ENCODE assay signal across 25 cellular contexts in genomic region chrX:131845771-131846170, GRCh38.
DNase-seq lines count a peak whose midpoint lies in the region; ATAC-seq, FAIRE-seq and TF ChIP-seq lines count a peak whose summit lies in the region.
"Had no signal": no experiment of that assay in that cellular context is flagged by ENCODE, and none has a peak within 500 bp of the region (broad histone marks: within the 10 kb centered on the region; RNA-seq: fewer than 3 reads in every experiment).

No MANE protein-coding gene starts in this region.

- H3K23me2 ChIP-seq in H1 (ENCODE audit: low read depth, low read length) = no peaks in the 10 kb centered on the region

- no peaks in the 10 kb centered on the region for H3K36me3 ChIP-seq in PC-9 (ENCODE audit: low read depth)
- H3K36me3 ChIP-seq in H1 (ENCODE audit: control insufficient read depth in 2 of 4, insufficient read depth in 4 of 4, low read length in 3 of 4) = no peaks in the 10 kb centered on the region
- no peaks in the 10 kb centered on the region for H3K36me3 ChIP-seq in uterus
- no peaks in the 10 kb centered on the region for H3K36me3 ChIP-seq in tibial artery
- H3K36me3 ChIP-seq: BE2C; BLaER1 treated with 17β-estradiol and CSF1 and Interleukin-3, amounts not matched to agents 10 nM and 100 nM; HAP-1 had no signal

- TF ChIP-seq CTCF in A549 (IDR thresholded peaks at IDR 0.05) (no peak), PC-9 (conservative IDR thresholded peaks at IDR 0.05) (no peak), H1 (IDR thresholded peaks at IDR 0.05; ENCODE audit: control extremely low read depth in 1 of 3, insufficient read depth in 1 of 3, low read depth in 1 of 3, low read length in 3 of 3) (no peak), uterus (IDR thresholded peaks at IDR 0.05) (no peak), tibial artery (IDR thresholded peaks at IDR 0.05) (no peak)

- H3K23ac ChIP-seq in H1 (ENCODE audit: insufficient read length) = no peak overlapping the region

- H3K79me1 ChIP-seq in H1 (ENCODE audit: low read depth, low read length) = no peaks in the 10 kb centered on the region

- WGBS in A549 (ENCODE audit: missing lambda C conversion rate) = 45% methylated on average over 1 of the region's 1 CpG
- 100% methylated on average over 1 of the region's 1 CpG; no CpG with 5 or more reads in 1 of the 2 experiments for WGBS in H1 (ENCODE audit: extremely low coverage in 1 of 2, insufficient coverage in 1 of 2, insufficient read length in 1 of 2, insufficient replicate concordance in 2 of 2, low coverage in 1 of 2, low lambda C conversion rate in 2 of 2, missing lambda C conversion rate in 1 of 2), 2 experiments

- DNase-seq in A549 (ENCODE audit: low read depth in 1 of 2, low spot score in 1 of 2) (no peak), PC-9 (no peak), H1 (ENCODE audit: low read depth in 1 of 2, low spot score in 2 of 2) (no peak), uterus (no peak), hepatic stellate cell (ENCODE audit: low spot score) (no peak), NCI-H1105 (lab: John Stamatoyannopoulos, UW) (no peak), tibial artery (no peak)
- DNase-seq: ACHN; AML-193; BE2C; CD4-positive, alpha-beta T cell; CD8-positive, alpha-beta memory T cell; DMS 273 treated with DMSO at 0.1 percent for 48 hours; DMS79; EL; GDM1 had no signal

- no peak overlapping the region for H4K8ac ChIP-seq in H1 (ENCODE audit: extremely low read depth, insufficient read depth, low read length)

- H2AFZ ChIP-seq in PC-9 (0 out of 2 replicates have a peak overlapping the region, but pooled peaks have one; percentile 8), H1 (ENCODE audit: low read length) (no peak overlapping the region)
- H2AFZ ChIP-seq: GM23338 had no signal

- BruUV-seq in PC-9 (replicated peaks; lab: Mats Ljungman, UMichigan) = no TSS peak

- H3K56ac ChIP-seq in H1 (replicated peaks; ENCODE audit: insufficient read length, low read depth, low read length) = no peak overlapping the region

- H2BK12ac ChIP-seq in H1 (ENCODE audit: low read depth, low read length) = no peak overlapping the region

- TF ChIP-seq POLR2A in A549 (IDR thresholded peaks at IDR 0.05; ENCODE audit: low read length) (no peak), H1 (IDR thresholded peaks at IDR 0.05; ENCODE audit: control extremely low read depth in 1 of 2, low read depth in 2 of 2, low read length in 2 of 2) (no peak), uterus (IDR thresholded peaks at IDR 0.05) (no peak)

- no peak overlapping the region for H3K4me3 ChIP-seq in A549
- H3K4me3 ChIP-seq in PC-9 = no peak overlapping the region
- H3K4me3 ChIP-seq in H1 (ENCODE audit: extremely low read depth in 1 of 4, insufficient read depth in 2 of 4, low read depth in 3 of 4, low read length in 4 of 4) = no peak overlapping the region
- H3K4me3 ChIP-seq in uterus = no peak overlapping the region
- no peak overlapping the region for H3K4me3 ChIP-seq in tibial artery
- H3K4me3 ChIP-seq: BLaER1 treated with 17β-estradiol and CSF1 and Interleukin-3, amounts not matched to agents 10 nM and 100 nM; GM23338; HAP-1 had no signal

- no peaks in the 10 kb centered on the region for H3K27me3 ChIP-seq in PC-9 (ENCODE audit: insufficient read depth, low read depth)
- no peaks in the 10 kb centered on the region for H3K27me3 ChIP-seq in H1 (replicated peaks in 1 of 4; ENCODE audit: control insufficient read depth in 3 of 4, extremely low read depth in 1 of 4, insufficient read depth in 3 of 4, low read length in 3 of 4)
- no peaks in the 10 kb centered on the region for H3K27me3 ChIP-seq in uterus
- no peaks in the 10 kb centered on the region for H3K27me3 ChIP-seq in tibial artery
- H3K27me3 ChIP-seq: BE2C had no signal

- no peak overlapping the region for H3K9ac ChIP-seq in H1 (replicated peaks in 1 of 4; ENCODE audit: extremely low read depth in 1 of 4, low read depth in 3 of 4, low read length in 3 of 4)
- H3K9ac ChIP-seq: BLaER1 treated with 17β-estradiol and CSF1 and Interleukin-3, amounts not matched to agents 10 nM and 100 nM had no signal

- no peaks in the 10 kb centered on the region; the same call in 1 of the 2 replicates for H3F3A ChIP-seq in PC-9 (ENCODE audit: insufficient read depth, low read depth)

- H2BK15ac ChIP-seq in H1 (ENCODE audit: low read length) = no peak overlapping the region

- no peak overlapping the region for H3K4ac ChIP-seq in H1 (replicated peaks; ENCODE audit: insufficient read length, low read depth, low read length)

- H3K27ac ChIP-seq in A549 (no peak overlapping the region), PC-9 (no peak overlapping the region), H1 (ENCODE audit: low read depth, low read length) (no peak overlapping the region), uterus (peak overlapping the region; percentile 48 to 60), tibial artery (no peak overlapping the region)
- H3K27ac ChIP-seq: 22Rv1; BLaER1 treated with 17β-estradiol and CSF1 and Interleukin-3, amounts not matched to agents 10 nM and 100 nM had no signal

- TF ChIP-seq EP300 in A549 (IDR thresholded peaks at IDR 0.05) (no peak), H1 (IDR thresholded peaks at IDR 0.05; ENCODE audit: borderline replicate concordance in 1 of 2, low read depth in 2 of 2, low read length in 2 of 2) (no peak)

- no peak overlapping the region for H2BK5ac ChIP-seq in H1 (ENCODE audit: low read depth, low read length)

- H3K9me2 ChIP-seq in PC-9 (ENCODE audit: insufficient read depth) = no peaks in the 10 kb centered on the region

- no peak overlapping the region for H2BK20ac ChIP-seq in H1 (ENCODE audit: low read length)

- H3K9me3 ChIP-seq in A549 = no peaks in the 10 kb centered on the region
- no peaks in the 10 kb centered on the region for H3K9me3 ChIP-seq in PC-9 (ENCODE audit: insufficient read depth, low read depth)
- no peaks in the 10 kb centered on the region for H3K9me3 ChIP-seq in H1 (ENCODE audit: insufficient read depth in 2 of 2, low read depth in 1 of 2, low read length in 1 of 2)
- H3K9me3 ChIP-seq in uterus = no peaks in the 10 kb centered on the region
- no peaks in the 10 kb centered on the region for H3K9me3 ChIP-seq in tibial artery
- H3K9me3 ChIP-seq: BE2C; BLaER1 treated with 17β-estradiol and CSF1 and Interleukin-3, amounts not matched to agents 10 nM and 100 nM; HAP-1 had no signal

- no peak overlapping the region for H2BK120ac ChIP-seq in H1 (replicated peaks; ENCODE audit: low read depth, low read length)

- H3K4me2 ChIP-seq in A549 = no peak overlapping the region
- no peak overlapping the region for H3K4me2 ChIP-seq in PC-9
- H3K4me2 ChIP-seq in H1 (ENCODE audit: insufficient read depth in 1 of 2, low read depth in 2 of 2, low read length in 2 of 2) = no peak overlapping the region
- H3K4me2 ChIP-seq: BLaER1 treated with 17β-estradiol and CSF1 and Interleukin-3, amounts not matched to agents 10 nM and 100 nM; GM23338 had no signal

- H4K5ac ChIP-seq in H1 (ENCODE audit: insufficient read length, low read depth, low read length) = no peak overlapping the region

- H3K79me2 ChIP-seq in PC-9 (ENCODE audit: low read depth) (no peaks in the 10 kb centered on the region), H1 (ENCODE audit: control insufficient read depth in 1 of 2, insufficient read depth in 2 of 2, low read length in 2 of 2) (no peaks in the 10 kb centered on the region)

- peak; percentile 72 for FAIRE-seq in A549 (lab: Jason Lieb, UNC)
- peak; percentile 76 for FAIRE-seq in H1 (lab: Jason Lieb, UNC)
- FAIRE-seq: A204.1, D721Med, GM12891, GM18507, H54 had no signal

- H4K20me1 ChIP-seq in PC-9 (ENCODE audit: insufficient read depth) (no peaks in the 10 kb centered on the region), H1 (replicated peaks in 1 of 2; ENCODE audit: control insufficient read depth in 1 of 2, insufficient read depth in 2 of 2, low read length in 2 of 2) (no peaks in the 10 kb centered on the region)

- POLR2A ChIA-PET in A549 (lab: Yijun Ruan, JAX) = no interaction called here
- POLR2A ChIA-PET in PC-9 (lab: Charles Lee; ENCODE audit: unreplicated experiment) = no interaction called here
- POLR2A ChIA-PET in H1 (lab: Charles Lee; ENCODE audit: partially characterized antibody) = no interaction called here

- no peak overlapping the region for H3K18ac ChIP-seq in H1 (ENCODE audit: extremely low read depth, low read length)

- no peak overlapping the region for H4K91ac ChIP-seq in H1 (replicated peaks; ENCODE audit: insufficient read length, low read length)

- H2AK5ac ChIP-seq in H1 (ENCODE audit: low read depth, low read length) = no peak overlapping the region

- TF ChIP-seq RAD21 in A549 (conservative IDR thresholded peaks at IDR 0.05 in 1 of 2, IDR thresholded peaks at IDR 0.05 in 1 of 2) = no peak
- TF ChIP-seq RAD21 in H1 (IDR thresholded peaks at IDR 0.05 in 1 of 2, conservative IDR thresholded peaks at IDR 0.05 in 1 of 2; ENCODE audit: low read depth in 2 of 2, low read length in 2 of 2) = no peak

- ATAC-seq in A549 = no peak
- ATAC-seq: GM23338 had no signal

- H3K4me1 ChIP-seq in A549 = no peaks in the 10 kb centered on the region
- peaks cover 11% of the 10 kb centered on the region for H3K4me1 ChIP-seq in PC-9 (replicated peaks; ENCODE audit: insufficient read depth)
- H3K4me1 ChIP-seq in H1 (replicated peaks in 1 of 4; ENCODE audit: control insufficient read depth in 3 of 4, insufficient read depth in 4 of 4, low read length in 3 of 4) = no peaks in the 10 kb centered on the region
- H3K4me1 ChIP-seq in uterus = no peaks in the 10 kb centered on the region
- peaks cover 0 to 6% (median 0%) of the 10 kb centered on the region in 4 donors for H3K4me1 ChIP-seq in tibial artery
- H3K4me1 ChIP-seq: BE2C; BLaER1 treated with 17β-estradiol and CSF1 and Interleukin-3, amounts not matched to agents 10 nM and 100 nM had no signal

- intact Hi-C loops in PC-9 (cut with micrococcal nuclease; ENCODE audit: unreplicated experiment) (loop anchor here (10.0 kb wide), 1 partner anchor 449 kb away; no protein-coding TSS in a partner anchor), uterus (cut with DNase I; ENCODE audit: low total_unique reads) (no loop called here), tibial artery (cut with DNase I; ENCODE audit: low total_unique reads) (no loop called here)

- no peak overlapping the region for H3K14ac ChIP-seq in H1 (ENCODE audit: insufficient read length)

- CTCF ChIA-PET in A549 (lab: Yijun Ruan, JAX) (interaction anchor here (0.7 to 1.4 kb wide), 2 partner anchors 19 to 1824 kb away, joined by 3 read pairs; no protein-coding TSS in a partner anchor), PC-9 (lab: Charles Lee) (no interaction called here), H1 (lab: Charles Lee; ENCODE audit: partially characterized antibody) (no interaction called here)

TF ChIP-seq in A549, 52 proteins besides CTCF, POLR2A, EP300 and RAD21 (continues in another document):
- TF ChIP-seq PHF8 (IDR thresholded peaks at IDR 0.05; ENCODE audit: borderline replicate concordance, low read depth) = no peak
- no peak for TF ChIP-seq KDM1A (IDR thresholded peaks at IDR 0.05; ENCODE audit: low read depth)
- no peak for TF ChIP-seq HOXA7 (CRISPR knock-in tag; IDR thresholded peaks at IDR 0.05)

TF ChIP-seq in H1, 55 proteins besides CTCF, POLR2A, EP300 and RAD21 (continues in another document):
- TF ChIP-seq POU5F1 (IDR thresholded peaks at IDR 0.05; ENCODE audit: low read depth, low read length) (no peak), SIN3A (conservative IDR thresholded peaks at IDR 0.05 in 1 of 2, IDR thresholded peaks at IDR 0.05 in 1 of 2; ENCODE audit: low read depth in 1 of 2, low read length in 2 of 2) (no peak), HDAC2 (IDR thresholded peaks at IDR 0.05; ENCODE audit: borderline replicate concordance in 1 of 2, low read depth in 2 of 2, low read length in 2 of 2) (no peak)

Comparison
In these comparisons a context has a peak if more than half of its experiments do, and no peak if none do; other contexts are left out.
1. H3K27ac ChIP-seq: peak in uterus (2 of 2); none in A549 (0 of 2), PC-9 (single experiment), H1 (single experiment) and tibial artery (0 of 2).